In genomic region chr11:33542921-33543320, GRCh38 we compare ENCODE assay signal across 8 cellular contexts.
DNase-seq lines count a peak whose midpoint lies in the region; ATAC-seq, FAIRE-seq and TF ChIP-seq lines count a peak whose summit lies in the region.

No MANE protein-coding gene starts in this region.

- intact Hi-C loops in K562 (cut with micrococcal nuclease), result loop anchor here (2.0 to 5.0 kb wide), 2 partner anchors 146 to 181 kb away; no protein-coding TSS in a partner anchor

- H3K36me3 ChIP-seq in Peyer's patch, result no peaks in the 10 kb centered on the region
- H3K36me3 ChIP-seq in K562 (ENCODE audit: control insufficient read depth, insufficient read depth, low read length), result no peaks in the 10 kb centered on the region

- peaks cover 10% of the 10 kb centered on the region for H3K27me3 Mint-ChIP-seq in T-helper 2 cell treated with Interferon-gamma antibody and Interleukin-4, amounts not matched to agents 5 μg/mL and 100 μg/mL, for 36 hours (ENCODE audit: low read depth)

- H3K4me3 Mint-ChIP-seq in T-helper 2 cell treated with Interferon-gamma antibody and Interleukin-4, amounts not matched to agents 5 μg/mL and 100 μg/mL, for 36 hours, result no peak overlapping the region

- POLR2A ChIA-PET in K562 (lab: Yijun Ruan, JAX), result interaction anchor here (0.5 kb wide), 1 partner anchor 150 kb away, joined by 3 read pairs; no protein-coding TSS in a partner anchor

- H3K4me3 ChIP-seq in Peyer's patch (no peak overlapping the region), K562 (no peak overlapping the region)

- no peak overlapping the region for H3K9ac ChIP-seq in K562 (ENCODE audit: insufficient read depth in 1 of 2, low read depth in 2 of 2, low read length in 2 of 2)

- H3K9me3 ChIP-seq in Peyer's patch (no peaks in the 10 kb centered on the region), K562 (replicated peaks; ENCODE audit: control insufficient read depth, insufficient read depth, low read depth, low read length) (no peaks in the 10 kb centered on the region)

- ATAC-seq in K562, result peak; percentile 87

- peak; percentile 46 to 64 for TF ChIP-seq RAD21 in K562 (CRISPR knock-in tag; conservative IDR thresholded peaks at IDR 0.05 in 1 of 2, IDR thresholded peaks at IDR 0.05 in 1 of 2)

- TF ChIP-seq POLR2A in Peyer's patch (IDR thresholded peaks at IDR 0.05), result no peak
- no peak for TF ChIP-seq POLR2A in K562 (conservative IDR thresholded peaks at IDR 0.05)

- no peaks in the 10 kb centered on the region for H3K27me3 ChIP-seq in Peyer's patch
- H3K27me3 ChIP-seq in K562 (ENCODE audit: control insufficient read depth in 2 of 2, insufficient read depth in 2 of 2, low read length in 2 of 2), result peaks cover 2 to 34% of the 10 kb centered on the region in 2 experiments; a peak in 3 of 5 replicates

- H4K20me1 ChIP-seq in K562 (replicated peaks; ENCODE audit: control insufficient read depth, insufficient read depth, low read length), result no peaks in the 10 kb centered on the region

- no peaks in the 10 kb centered on the region for H3K9me1 ChIP-seq in K562 (ENCODE audit: control insufficient read depth, insufficient read depth, low read length)

- H3K4me2 ChIP-seq in K562 (ENCODE audit: insufficient read depth, low read length), result no peak overlapping the region

- H3K4me1 ChIP-seq in Peyer's patch (no peaks in the 10 kb centered on the region), K562 (replicated peaks in 1 of 2; ENCODE audit: control insufficient read depth in 2 of 2, insufficient read depth in 2 of 2, low read length in 2 of 2) (no peaks in the 10 kb centered on the region)

- no peaks in the 10 kb centered on the region for H3K9me3 Mint-ChIP-seq in T-helper 2 cell treated with Interferon-gamma antibody and Interleukin-4, amounts not matched to agents 5 μg/mL and 100 μg/mL, for 36 hours

- no TSS peak for BruUV-seq in K562 (replicated peaks; lab: Mats Ljungman, UMichigan)

- DNase-seq in GM19240 (ENCODE audit: insufficient read length, low spot score) (peak; percentile 50), Peyer's patch (peak in 2 of 3 donors; percentile 28 to 69), K562 (ENCODE audit: extremely low read depth in 1 of 4, low spot score in 3 of 4) (peak; percentile 44 to 62 (median 50)), DMS79 (lab: John Stamatoyannopoulos, UW) (no peak)
- DNase-seq in stimulated activated CD4-positive, alpha-beta T cell treated with anti-CD3 and anti-CD28 coated beads, Interleukin-4, amount 100 ng/mL, for 1 hour, result peak; percentile 40
- DNase-seq in T-helper 2 cell treated with Interferon-gamma antibody and Interleukin-4, amounts not matched to agents 5 μg/mL and 100 μg/mL, for 36 hours (ENCODE audit: low spot score), result no peak

- H3K36me3 Mint-ChIP-seq in T-helper 2 cell treated with Interferon-gamma antibody and Interleukin-4, amounts not matched to agents 5 μg/mL and 100 μg/mL, for 36 hours (ENCODE audit: low read depth), result no peaks in the 10 kb centered on the region

- WGBS in K562 (ENCODE audit: insufficient coverage, low coverage, missing lambda C conversion rate), result 1% methylated on average over 7 of the region's 7 CpGs

- TF ChIP-seq CTCF in C4-2B (conservative IDR thresholded peaks at IDR 0.05) (peak; percentile 77), Peyer's patch (IDR thresholded peaks at IDR 0.05) (peak in 4 of 6 experiments; percentile 38 to 57 (median 54)), K562 (IDR thresholded peaks at IDR 0.05 in 2 of 3, conservative IDR thresholded peaks at IDR 0.05 in 1 of 3; ENCODE audit: insufficient read depth in 2 of 3, low read depth in 1 of 3, low read length in 3 of 3) (peak; percentile 65 to 71 (median 70))

- no peak overlapping the region for H3K27ac Mint-ChIP-seq in T-helper 2 cell treated with Interferon-gamma antibody and Interleukin-4, amounts not matched to agents 5 μg/mL and 100 μg/mL, for 36 hours

- in situ Hi-C loops in K562 (cut with MboI), result loop anchor here (5.0 kb wide), 1 partner anchor 144 kb away; no protein-coding TSS in a partner anchor

- CTCF ChIA-PET in K562 (lab: Yijun Ruan, JAX; ENCODE audit: low intra/inter-chr PET ratio), result interaction anchor here (0.8 to 1.0 kb wide), 2 partner anchors 199 to 286 kb away, joined by 3 to 5 read pairs; no protein-coding TSS in a partner anchor

- FAIRE-seq in K562 (lab: Jason Lieb, UNC) (peak; percentile 76), islet of Langerhans (lab: Jason Lieb, UNC) (peak; percentile 17)

- no peaks in the 10 kb centered on the region for H3K79me2 ChIP-seq in K562 (ENCODE audit: control insufficient read depth, insufficient read depth, low read length)

- H3K4me1 Mint-ChIP-seq in T-helper 2 cell treated with Interferon-gamma antibody and Interleukin-4, amounts not matched to agents 5 μg/mL and 100 μg/mL, for 36 hours (ENCODE audit: low read depth), result peaks cover 3% of the 10 kb centered on the region

- H3K27ac ChIP-seq in C4-2B, result no peak overlapping the region
- no peak overlapping the region for H3K27ac ChIP-seq in Peyer's patch
- H3K27ac ChIP-seq in K562 (ENCODE audit: extremely low read depth, low read depth, low read length), result no peak overlapping the region

- no peak overlapping the region for H2AFZ ChIP-seq in K562 (ENCODE audit: low read depth, low read length)

- TF ChIP-seq EP300 in K562 (IDR thresholded peaks at IDR 0.05; ENCODE audit: low read length), result no peak

TF ChIP-seq in K562, 482 proteins besides CTCF, POLR2A, EP300 and RAD21:
- TF ChIP-seq CTCFL (IDR thresholded peaks at IDR 0.05; ENCODE audit: borderline replicate concordance, insufficient read depth, low read depth, low read length, poor library complexity, severe bottlenecking), result no peak
- 0 out of 2 replicates have a peak, but pooled peaks have one; percentile 38 for TF ChIP-seq XRCC5 (IDR thresholded peaks at IDR 0.05; ENCODE audit: low read depth, low read length)
- 0 out of 2 replicates have a peak, but pooled peaks have one; percentile 36 for TF ChIP-seq GATA2 (CRISPR knock-in tag; IDR thresholded peaks at IDR 0.05)
- peak; percentile 52 for TF ChIP-seq SMC3 (conservative IDR thresholded peaks at IDR 0.05; ENCODE audit: insufficient read depth, low read depth, low read length)

Comparison
In these comparisons a context has a peak if more than half of its experiments do, and no peak if none do; other contexts are left out.
1. DNase-seq: peak in GM19240 (single experiment), Peyer's patch (2 of 3), K562 (4 of 4) and stimulated activated CD4-positive, alpha-beta T cell treated with anti-CD3 and anti-CD28 coated beads, Interleukin-4, amount 100 ng/mL, for 1 hour (single experiment); none in DMS79 (single experiment) and T-helper 2 cell treated with Interferon-gamma antibody and Interleukin-4, amounts not matched to agents 5 μg/mL and 100 μg/mL, for 36 hours (single experiment).
2. Peak in every context shown above with its lines, with median percentiles within 50 percentile points of each other: CTCF ChIP-seq.